Comparison of ENCODE assay signal across 8 cellular contexts in the genomic region with DNA sequence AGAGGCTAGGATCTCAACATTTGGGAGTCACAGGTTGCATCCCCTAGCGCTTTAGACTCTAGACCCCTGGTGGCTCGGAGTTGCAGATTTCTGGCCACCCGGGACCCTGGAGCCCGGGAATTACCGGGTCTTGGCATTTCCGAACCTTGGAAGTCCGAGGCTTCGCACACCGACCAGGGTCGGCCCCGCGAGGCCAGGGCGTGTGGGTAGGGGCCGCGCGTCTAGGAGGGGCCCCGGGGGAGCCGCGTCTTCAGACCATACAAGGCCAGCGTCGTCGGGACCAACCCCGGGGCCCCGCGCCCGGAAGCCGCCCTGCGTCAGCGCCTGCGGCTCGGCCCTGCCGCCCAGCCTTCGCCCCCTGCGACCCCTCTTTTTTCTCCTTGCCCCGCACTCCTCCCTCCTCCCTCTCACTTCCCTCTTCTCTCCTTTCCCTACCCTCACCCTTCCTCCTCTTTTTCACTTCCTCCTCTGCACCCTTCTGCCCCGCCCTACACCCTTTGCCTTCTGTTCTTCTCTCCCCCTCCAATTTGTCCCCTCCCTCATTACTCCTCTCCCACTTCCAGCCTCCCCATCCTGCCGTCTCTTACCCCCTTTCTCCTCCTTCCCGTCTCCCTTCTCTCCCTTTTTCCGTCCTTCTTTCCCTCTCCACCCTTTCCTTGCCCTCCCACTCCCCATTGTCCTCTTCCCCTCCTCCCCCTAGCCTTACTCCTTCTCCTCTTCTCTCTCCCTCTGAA. TPM values are rescaled to one million over a fixed set of nuclear protein-coding genes. Genes with fewer than 3 reads are reported as not detected.
DNase-seq lines count a peak whose midpoint lies in the region.

No MANE protein-coding gene starts in this region.

- peaks cover 42% of the 10 kb centered on the region for H3K4me1 ChIP-seq in effector memory CD4-positive, alpha-beta T cell (ENCODE audit: control insufficient read depth, insufficient read depth, low read length, poor library complexity, severe bottlenecking)

- peak; percentile 42 to 68 (median 59) for DNase-seq in NCI-H1417 (lab: John Stamatoyannopoulos, UW)
- no peak for DNase-seq in NCI-H1417 treated with DMSO at 0.1 percent for 48 hours (lab: John Stamatoyannopoulos, UW)
- DNase-seq in NCI-H128 (lab: John Stamatoyannopoulos, UW; ENCODE audit: unreplicated experiment), result peak; percentile 5
- DNase-seq in activated CD4-positive, alpha-beta T cell treated with anti-CD3 and anti-CD28 coated beads, Interleukin-2, amount 10 ng/mL, durations not matched to agents 7 days and 5 days, result peak; percentile 64
- peak; percentile 71 to 77 (median 74) for DNase-seq in effector memory CD4-positive, alpha-beta T cell
- DNase-seq in mesenteric fat pad (ENCODE audit: low spot score), result peak; percentile 95
- no peak for DNase-seq in DMS114 treated with DMSO at 0.1 percent for 48 hours (lab: John Stamatoyannopoulos, UW; ENCODE audit: unreplicated experiment)

- H3K36me3 Mint-ChIP-seq in activated CD4-positive, alpha-beta T cell treated with anti-CD3 and anti-CD28 coated beads, Interleukin-2, amount 10 ng/mL, durations not matched to agents 7 days and 5 days (ENCODE audit: low read depth), result peaks cover 46% of the 10 kb centered on the region
- peaks cover 15% of the 10 kb centered on the region for H3K36me3 Mint-ChIP-seq in stimulated activated naive CD8-positive, alpha-beta T cell treated with anti-CD3 and anti-CD28 coated beads, Interleukin-15, Interleukin-2, amounts not matched to agents 100 ng/mL and 50 ng/mL, for 24 hours (ENCODE audit: low read depth)

- H3K9me3 ChIP-seq in effector memory CD4-positive, alpha-beta T cell (ENCODE audit: control insufficient read depth, low read length), result no peaks in the 10 kb centered on the region

- peak overlapping the region; percentile 94 for H3K27ac Mint-ChIP-seq in activated CD4-positive, alpha-beta T cell treated with anti-CD3 and anti-CD28 coated beads, Interleukin-2, amount 10 ng/mL, durations not matched to agents 7 days and 5 days
- H3K27ac Mint-ChIP-seq in stimulated activated naive CD8-positive, alpha-beta T cell treated with anti-CD3 and anti-CD28 coated beads, Interleukin-15, Interleukin-2, amounts not matched to agents 100 ng/mL and 50 ng/mL, for 24 hours, result peak overlapping the region; percentile 79

- CTCF ChIA-PET in activated CD4-positive, alpha-beta T cell treated with anti-CD3 and anti-CD28 coated beads, Interleukin-2, amount 10 ng/mL, durations not matched to agents 7 days and 5 days (lab: Charles Lee), result interaction anchor here (4.1 kb wide), 1 partner anchor 13 kb away, joined by 46 read pairs; no protein-coding TSS in a partner anchor

- H3K27me3 ChIP-seq in effector memory CD4-positive, alpha-beta T cell (replicated peaks; ENCODE audit: control insufficient read depth, insufficient read depth, low read length, poor library complexity, severe bottlenecking), result no peaks in the 10 kb centered on the region

- H3K4me1 Mint-ChIP-seq in activated CD4-positive, alpha-beta T cell treated with anti-CD3 and anti-CD28 coated beads, Interleukin-2, amount 10 ng/mL, durations not matched to agents 7 days and 5 days, result peaks cover 47% of the 10 kb centered on the region
- peaks cover 59% of the 10 kb centered on the region for H3K4me1 Mint-ChIP-seq in stimulated activated naive CD8-positive, alpha-beta T cell treated with anti-CD3 and anti-CD28 coated beads, Interleukin-15, Interleukin-2, amounts not matched to agents 100 ng/mL and 50 ng/mL, for 24 hours (ENCODE audit: low read depth)

- H3K4me3 ChIP-seq in effector memory CD4-positive, alpha-beta T cell (ENCODE audit: insufficient read depth, low read depth, low read length, poor library complexity, severe bottlenecking), result peak overlapping the region; percentile 99

- H3K4me3 Mint-ChIP-seq in activated CD4-positive, alpha-beta T cell treated with anti-CD3 and anti-CD28 coated beads, Interleukin-2, amount 10 ng/mL, durations not matched to agents 7 days and 5 days, result peak overlapping the region; percentile 88
- peak overlapping the region; percentile 84 for H3K4me3 Mint-ChIP-seq in stimulated activated naive CD8-positive, alpha-beta T cell treated with anti-CD3 and anti-CD28 coated beads, Interleukin-15, Interleukin-2, amounts not matched to agents 100 ng/mL and 50 ng/mL, for 24 hours

- POLR2A ChIA-PET in activated CD4-positive, alpha-beta T cell treated with anti-CD3 and anti-CD28 coated beads, Interleukin-2, amount 10 ng/mL, durations not matched to agents 7 days and 5 days (lab: Charles Lee), result no interaction called here

- H3K27me3 Mint-ChIP-seq in activated CD4-positive, alpha-beta T cell treated with anti-CD3 and anti-CD28 coated beads, Interleukin-2, amount 10 ng/mL, durations not matched to agents 7 days and 5 days, result peaks cover 1% of the 10 kb centered on the region
- H3K27me3 Mint-ChIP-seq in stimulated activated naive CD8-positive, alpha-beta T cell treated with anti-CD3 and anti-CD28 coated beads, Interleukin-15, Interleukin-2, amounts not matched to agents 100 ng/mL and 50 ng/mL, for 24 hours, result no peaks in the 10 kb centered on the region

- no peaks in the 10 kb centered on the region for H3K9me3 Mint-ChIP-seq in activated CD4-positive, alpha-beta T cell treated with anti-CD3 and anti-CD28 coated beads, Interleukin-2, amount 10 ng/mL, durations not matched to agents 7 days and 5 days
- no peaks in the 10 kb centered on the region for H3K9me3 Mint-ChIP-seq in stimulated activated naive CD8-positive, alpha-beta T cell treated with anti-CD3 and anti-CD28 coated beads, Interleukin-15, Interleukin-2, amounts not matched to agents 100 ng/mL and 50 ng/mL, for 24 hours

- peaks cover 22% of the 10 kb centered on the region for H3K36me3 ChIP-seq in effector memory CD4-positive, alpha-beta T cell (ENCODE audit: control insufficient read depth, insufficient read depth, low read length)

- H3K27ac ChIP-seq in effector memory CD4-positive, alpha-beta T cell (ENCODE audit: insufficient read depth, low read length, poor library complexity, severe bottlenecking), result peak overlapping the region; percentile 100

RNA-seq across cellular contexts. Expression of gene PLEKHG2, which starts 2.4 kb away (rescaled TPM):
- 10 to 100 TPM; 74.4 to 77.9 TPM for total RNA-seq in activated CD4-positive, alpha-beta T cell treated with anti-CD3 and anti-CD28 coated beads, Interleukin-2, amount 10 ng/mL, durations not matched to agents 7 days and 5 days
- total RNA-seq in mesenteric fat pad, result 56.4 TPM

RNA-seq across cellular contexts. Expression of gene ZFP36, which starts 3.4 kb away (rescaled TPM):
- 10 to 100 TPM; 92.5 to 93.4 TPM for total RNA-seq in activated CD4-positive, alpha-beta T cell treated with anti-CD3 and anti-CD28 coated beads, Interleukin-2, amount 10 ng/mL, durations not matched to agents 7 days and 5 days
- total RNA-seq in mesenteric fat pad, result 1,383 TPM

RNA-seq across cellular contexts. Expression of gene MED29, which starts 18.9 kb away (rescaled TPM):
- 10 to 100 TPM; 34.9 to 40.1 TPM for total RNA-seq in activated CD4-positive, alpha-beta T cell treated with anti-CD3 and anti-CD28 coated beads, Interleukin-2, amount 10 ng/mL, durations not matched to agents 7 days and 5 days
- 34.1 TPM for total RNA-seq in mesenteric fat pad

RNA-seq across cellular contexts. Expression of gene PAF1, which starts 19.1 kb away (rescaled TPM):
- 10 to 100 TPM; 43.8 to 44.5 TPM for total RNA-seq in activated CD4-positive, alpha-beta T cell treated with anti-CD3 and anti-CD28 coated beads, Interleukin-2, amount 10 ng/mL, durations not matched to agents 7 days and 5 days
- total RNA-seq in mesenteric fat pad, result 29.7 TPM

RNA-seq across cellular contexts. Expression of gene RPS16, which starts 25.7 kb away (rescaled TPM):
- total RNA-seq in activated CD4-positive, alpha-beta T cell treated with anti-CD3 and anti-CD28 coated beads, Interleukin-2, amount 10 ng/mL, durations not matched to agents 7 days and 5 days, result 1,000 to 10,000 TPM; 2,465 to 3,009 TPM
- 1,454 TPM for total RNA-seq in mesenteric fat pad

Comparison
In these comparisons a context has a peak if more than half of its experiments do, and no peak if none do; other contexts are left out.
1. DNase-seq: peak in NCI-H1417 (3 of 3), NCI-H128 (single experiment), activated CD4-positive, alpha-beta T cell treated with anti-CD3 and anti-CD28 coated beads, Interleukin-2, amount 10 ng/mL, durations not matched to agents 7 days and 5 days (single experiment), effector memory CD4-positive, alpha-beta T cell (3 of 3) and mesenteric fat pad (single experiment); none in NCI-H1417 treated with DMSO at 0.1 percent for 48 hours (single experiment) and DMS114 treated with DMSO at 0.1 percent for 48 hours (single experiment).
2. RNA of gene ZFP36, which starts 3.4 kb away (total RNA-seq): 1,383 TPM in mesenteric fat pad (single experiment); 92.5 to 93.4 TPM in activated CD4-positive, alpha-beta T cell treated with anti-CD3 and anti-CD28 coated beads, Interleukin-2, amount 10 ng/mL, durations not matched to agents 7 days and 5 days; every median in the first group is over 10 times any median in the second.